Comparison of ENCODE assay signal across 8 cellular contexts in genomic region chr18:41954827-41955613, GRCh38. TPM values are rescaled to one million over a fixed set of nuclear protein-coding genes. Genes with fewer than 3 reads are reported as not detected.
DNase-seq lines count a peak whose midpoint lies in the region; ATAC-seq, FAIRE-seq and TF ChIP-seq lines count a peak whose summit lies in the region.

Gene PIK3C3, plus strand, starts transcription at chr18:41955234. Its CDS starts 58 bp downstream, at chr18:41955292.

- CTCF ChIA-PET in H1 (lab: Charles Lee; ENCODE audit: partially characterized antibody) = interaction anchor here (0.6 kb wide), 1 partner anchor 99 kb away, joined by 3 read pairs; no protein-coding TSS in a partner anchor

- H4K8ac ChIP-seq in H1 (ENCODE audit: extremely low read depth, insufficient read depth, low read length) = peak within 1 kb of the TSS; percentile 92

- H4K5ac ChIP-seq in H1 (ENCODE audit: insufficient read length, low read depth, low read length) = peak within 1 kb of the TSS; percentile 51

- H4K20me1 ChIP-seq in H1 (replicated peaks in 1 of 2; ENCODE audit: control insufficient read depth in 1 of 2, insufficient read depth in 2 of 2, low read length in 2 of 2) = no peaks in the 10 kb centered on the region

- no peak within 1 kb of the TSS for H3K56ac ChIP-seq in H1 (replicated peaks; ENCODE audit: insufficient read length, low read depth, low read length)

- H3K27me3 ChIP-seq in H1 (replicated peaks in 1 of 4; ENCODE audit: control insufficient read depth in 3 of 4, extremely low read depth in 1 of 4, insufficient read depth in 3 of 4, low read length in 3 of 4) = no peaks in the 10 kb centered on the region; a peak in 1 of 7 replicates

- peak within 1 kb of the TSS; percentile 99 for H3K27ac Mint-ChIP-seq in memory B cell

- peak within 1 kb of the TSS; percentile 86; the same call in 1 of the 2 replicates for H2BK5ac ChIP-seq in H1 (ENCODE audit: low read depth, low read length)

- H3K4me1 Mint-ChIP-seq in memory B cell = peaks cover 21% of the 10 kb centered on the region

- H3K27me3 Mint-ChIP-seq in memory B cell = peaks cover 1% of the 10 kb centered on the region

- H3K4me1 ChIP-seq in H1 (replicated peaks in 1 of 4; ENCODE audit: control insufficient read depth in 3 of 4, insufficient read depth in 4 of 4, low read length in 3 of 4) = no peaks in the 10 kb centered on the region

- ATAC-seq in GM21367 (IDR thresholded peaks at IDR 0.05; ENCODE audit: unreplicated experiment) (peak; percentile 97), memory B cell (ENCODE audit: low read depth) (peak; percentile 94)

- no peak within 1 kb of the TSS for H4K91ac ChIP-seq in H1 (replicated peaks; ENCODE audit: insufficient read length, low read length)

- H3K36me3 Mint-ChIP-seq in memory B cell = peaks cover 8% of the 10 kb centered on the region

- no peak within 1 kb of the TSS for H2AK5ac ChIP-seq in H1 (ENCODE audit: low read depth, low read length)

- no peak within 1 kb of the TSS for H3K4ac ChIP-seq in H1 (replicated peaks; ENCODE audit: insufficient read length, low read depth, low read length)

- peak within 1 kb of the TSS; percentile 71 to 98 (median 81) for H3K9ac ChIP-seq in H1 (replicated peaks in 1 of 4; ENCODE audit: extremely low read depth in 1 of 4, low read depth in 3 of 4, low read length in 3 of 4)

- no peak within 1 kb of the TSS for H2BK120ac ChIP-seq in H1 (replicated peaks; ENCODE audit: low read depth, low read length)

- no peaks in the 10 kb centered on the region for H3K9me3 ChIP-seq in H1 (ENCODE audit: insufficient read depth in 2 of 2, low read depth in 1 of 2, low read length in 1 of 2)

- peak within 1 kb of the TSS; percentile 35 for H3K27ac ChIP-seq in H1 (ENCODE audit: low read depth, low read length)

- peaks cover 0 to 19% (median 5%) of the 10 kb centered on the region in 4 experiments; a peak in 4 of 8 replicates for H3K36me3 ChIP-seq in H1 (ENCODE audit: control insufficient read depth in 2 of 4, insufficient read depth in 4 of 4, low read length in 3 of 4)

- TF ChIP-seq CTCF in H1 (IDR thresholded peaks at IDR 0.05; ENCODE audit: control extremely low read depth in 1 of 3, insufficient read depth in 1 of 3, low read depth in 1 of 3, low read length in 3 of 3) = no peak

- H2BK20ac ChIP-seq in H1 (ENCODE audit: low read length) = no peak within 1 kb of the TSS

- H2AFZ ChIP-seq in H1 (ENCODE audit: low read length) = peak within 1 kb of the TSS; percentile 99

- no peak within 1 kb of the TSS for H3K14ac ChIP-seq in H1 (ENCODE audit: insufficient read length)

- DNase-seq in COLO829 (ENCODE audit: low spot score) (peak; percentile 92), HTR-8/SVneo (ENCODE audit: insufficient read length, low spot score) (peak; percentile 43), NOMO-1 treated with dmso at 0.1 percent for 144 hours (lab: John Stamatoyannopoulos, UW; ENCODE audit: unreplicated experiment) (peak; percentile 95), H1 (ENCODE audit: low read depth in 1 of 2, low spot score in 2 of 2) (peak; percentile 88 to 91), memory B cell (ENCODE audit: low spot score in 2 of 2) (peak; percentile 90 to 95)
- peak; percentile 75 to 95 (median 90) for DNase-seq in activated CD8-positive, alpha-beta memory T cell treated with anti-CD3 and anti-CD28 coated beads for 48 hours (ENCODE audit: low read depth in 2 of 3, low spot score in 2 of 3)
- peak; percentile 87 for DNase-seq in stimulated activated CD8-positive, alpha-beta memory T cell treated with anti-CD3 and anti-CD28 coated beads, Interleukin-12 subunit alpha, Interleukin-12 subunit beta, amount 100 ng/mL, for 24 hours (ENCODE audit: extremely low read depth)

- no peak within 1 kb of the TSS for H3K18ac ChIP-seq in H1 (ENCODE audit: extremely low read depth, low read length)

- peak in 1 of 2 experiments; percentile 62; a peak in 2 of 3 replicates for TF ChIP-seq POLR2A in H1 (IDR thresholded peaks at IDR 0.05; ENCODE audit: control extremely low read depth in 1 of 2, low read depth in 2 of 2, low read length in 2 of 2)

- peaks cover 10 to 32% of the 10 kb centered on the region in 2 experiments for H3K79me2 ChIP-seq in H1 (ENCODE audit: control insufficient read depth in 1 of 2, insufficient read depth in 2 of 2, low read length in 2 of 2)

- no peak for TF ChIP-seq EP300 in H1 (IDR thresholded peaks at IDR 0.05; ENCODE audit: borderline replicate concordance in 1 of 2, low read depth in 2 of 2, low read length in 2 of 2)

- FAIRE-seq in HTR-8/SVneo (lab: Jason Lieb, UNC) = no peak
- peak; percentile 96 for FAIRE-seq in H1 (lab: Jason Lieb, UNC)

- peaks cover 3% of the 10 kb centered on the region for H3K23me2 ChIP-seq in H1 (ENCODE audit: low read depth, low read length)

- H3K79me1 ChIP-seq in H1 (ENCODE audit: low read depth, low read length) = no peaks in the 10 kb centered on the region

- peak within 1 kb of the TSS; percentile 100 for H3K4me3 Mint-ChIP-seq in memory B cell

- 1% methylated on average over 37 of the region's 38 CpGs; no CpG with 5 or more reads in 1 of the 2 experiments for WGBS in H1 (ENCODE audit: extremely low coverage in 1 of 2, insufficient coverage in 1 of 2, insufficient read length in 1 of 2, insufficient replicate concordance in 2 of 2, low coverage in 1 of 2, low lambda C conversion rate in 2 of 2, missing lambda C conversion rate in 1 of 2), 2 experiments

- POLR2A ChIA-PET in H1 (lab: Charles Lee; ENCODE audit: partially characterized antibody) = no interaction called here

- no peak within 1 kb of the TSS for H3K23ac ChIP-seq in H1 (ENCODE audit: insufficient read length)

- H2BK12ac ChIP-seq in H1 (ENCODE audit: low read depth, low read length) = no peak within 1 kb of the TSS

- H3K4me2 ChIP-seq in H1 (ENCODE audit: insufficient read depth in 1 of 2, low read depth in 2 of 2, low read length in 2 of 2) = peak within 1 kb of the TSS; percentile 88 to 89

- no peak within 1 kb of the TSS for H2BK15ac ChIP-seq in H1 (ENCODE audit: low read length)

- H3K4me3 ChIP-seq in H1 (ENCODE audit: extremely low read depth in 1 of 4, insufficient read depth in 2 of 4, low read depth in 3 of 4, low read length in 4 of 4) = peak within 1 kb of the TSS; percentile 75 to 100 (median 88)

- TF ChIP-seq RAD21 in H1 (IDR thresholded peaks at IDR 0.05 in 1 of 2, conservative IDR thresholded peaks at IDR 0.05 in 1 of 2; ENCODE audit: low read depth in 2 of 2, low read length in 2 of 2) = no peak

- no peaks in the 10 kb centered on the region for H3K9me3 Mint-ChIP-seq in memory B cell

TF ChIP-seq in H1, 55 proteins besides CTCF, POLR2A, EP300 and RAD21 (continues in another document):
- peak; percentile 81; the same call in 1 of the 2 replicates for TF ChIP-seq GABPA (IDR thresholded peaks at IDR 0.05; ENCODE audit: borderline replicate concordance, insufficient read depth, low read length)
- TF ChIP-seq KDM4A (IDR thresholded peaks at IDR 0.05; ENCODE audit: low read depth, low read length, severe bottlenecking) = peak; percentile 54
- TF ChIP-seq CBX5 (IDR thresholded peaks at IDR 0.05; ENCODE audit: low read depth, low read length) = no peak
- TF ChIP-seq E2F6 (IDR thresholded peaks at IDR 0.05) = no peak
- TF ChIP-seq, protein P1, sequence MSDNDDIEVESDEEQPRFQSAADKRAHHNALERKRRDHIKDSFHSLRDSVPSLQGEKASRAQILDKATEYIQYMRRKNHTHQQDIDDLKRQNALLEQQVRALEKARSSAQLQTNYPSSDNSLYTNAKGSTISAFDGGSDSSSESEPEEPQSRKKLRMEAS (IDR thresholded peaks at IDR 0.05) = peak; percentile 25; the same call in 1 of the 2 replicates
- TF ChIP-seq CREB1 (IDR thresholded peaks at IDR 0.05) = peak; percentile 58
- TF ChIP-seq EGR1 (IDR thresholded peaks at IDR 0.05; ENCODE audit: borderline replicate concordance, low read depth, low read length) = peak; percentile 29; the same call in 1 of the 2 replicates
- TF ChIP-seq RNF2 (IDR thresholded peaks at IDR 0.05; ENCODE audit: borderline replicate concordance, low read depth, low read length, missing control alignments, poor library complexity, severe bottlenecking) = no peak
- TF ChIP-seq SIN3A (conservative IDR thresholded peaks at IDR 0.05 in 1 of 2, IDR thresholded peaks at IDR 0.05 in 1 of 2; ENCODE audit: low read depth in 1 of 2, low read length in 2 of 2) = peak in 1 of 2 experiments; percentile 79; a peak in 2 of 4 replicates
- peak; percentile 64 for TF ChIP-seq PHF8 (conservative IDR thresholded peaks at IDR 0.05; ENCODE audit: low read depth, low read length)
- TF ChIP-seq HDAC2 (IDR thresholded peaks at IDR 0.05; ENCODE audit: borderline replicate concordance in 1 of 2, low read depth in 2 of 2, low read length in 2 of 2) = peak in 1 of 2 experiments; percentile 81; a peak in 1 of 4 replicates
- no peak for TF ChIP-seq SRF (IDR thresholded peaks at IDR 0.05; ENCODE audit: low read depth, low read length)
- peak; percentile 99 for TF ChIP-seq YY1 (IDR thresholded peaks at IDR 0.05; ENCODE audit: low read depth, low read length)
- peak; percentile 19; the same call in 1 of the 2 replicates for TF ChIP-seq NRF1 (IDR thresholded peaks at IDR 0.05; ENCODE audit: low read depth, low read length)
- TF ChIP-seq ASH2L (IDR thresholded peaks at IDR 0.05; ENCODE audit: low read length) = peak; percentile 77
- no peak for TF ChIP-seq KDM1A (IDR thresholded peaks at IDR 0.05; ENCODE audit: borderline replicate concordance, low read length)
- TF ChIP-seq JUN (IDR thresholded peaks at IDR 0.05; ENCODE audit: low read depth, low read length) = no peak
- no peak for TF ChIP-seq CTBP2 (IDR thresholded peaks at IDR 0.05; ENCODE audit: borderline replicate concordance, insufficient read depth, insufficient read length, low read length)
- TF ChIP-seq KDM5A (IDR thresholded peaks at IDR 0.05; ENCODE audit: low read length) = no peak
- peak; percentile 74; the same call in 1 of the 2 replicates for TF ChIP-seq POLR2AphosphoS5 (IDR thresholded peaks at IDR 0.05; ENCODE audit: low read depth, low read length)

RNA-seq across cellular contexts. Expression of gene PIK3C3, which starts in this region (rescaled TPM):
- total RNA-seq in H1 (2021; fragmentation: NEBNext Ultra II Directional; extraction: Animal tissue kit (Norgen Biotek cat#: 25700)) = 47.4 and 51.4 TPM in 2 replicates
- 10.2 and 15.3 TPM in 2 replicates for polyA plus RNA-seq in H1 (2011; rRNA removed)
- polyA plus RNA-seq in H1 (2011; cell fraction: cytosol; rRNA removed) = 25.2 TPM
- 12.7 TPM for polyA plus RNA-seq in H1 (2011; cell fraction: nucleus; rRNA removed)
- 24.3 to 38.4 TPM (median 31.1 TPM) in 4 replicates for polyA plus RNA-seq in H1 (2012, experiment 1 of 2)
- polyA plus RNA-seq in H1 (2012, experiment 2 of 2) = 1.8 TPM
- 21.1 TPM for polyA plus RNA-seq in H1 (2013, experiment 1 of 2)
- 21.8 TPM for polyA plus RNA-seq in H1 (2013, experiment 2 of 2)
- 45.7 and 90.8 TPM in 2 replicates for polyA minus RNA-seq in H1 (2011; rRNA and poly(A)+ RNA removed)
- polyA minus RNA-seq in H1 (2011; cell fraction: cytosol; rRNA and poly(A)+ RNA removed) = 16.9 TPM
- polyA minus RNA-seq in H1 (2011; cell fraction: nucleus; rRNA and poly(A)+ RNA removed) = 83.3 TPM

Comparison
In these comparisons a context has a peak if more than half of its experiments do, and no peak if none do; other contexts are left out.
1. Peak in every context shown above with its lines: DNase-seq, ATAC-seq, H3K4me3 ChIP-seq and H3K27ac ChIP-seq.
2. DNase-seq: peak in every context shown above with its lines; median percentile 95 in NOMO-1 treated with dmso at 0.1 percent for 144 hours; 92 in memory B cell; 92 in COLO829; 90 in activated CD8-positive, alpha-beta memory T cell treated with anti-CD3 and anti-CD28 coated beads for 48 hours; 90 in H1; 87 in stimulated activated CD8-positive, alpha-beta memory T cell treated with anti-CD3 and anti-CD28 coated beads, Interleukin-12 subunit alpha, Interleukin-12 subunit beta, amount 100 ng/mL, for 24 hours; 43 in HTR-8/SVneo.